ENCODE assay signal across 1 cellular context in the genomic region with DNA sequence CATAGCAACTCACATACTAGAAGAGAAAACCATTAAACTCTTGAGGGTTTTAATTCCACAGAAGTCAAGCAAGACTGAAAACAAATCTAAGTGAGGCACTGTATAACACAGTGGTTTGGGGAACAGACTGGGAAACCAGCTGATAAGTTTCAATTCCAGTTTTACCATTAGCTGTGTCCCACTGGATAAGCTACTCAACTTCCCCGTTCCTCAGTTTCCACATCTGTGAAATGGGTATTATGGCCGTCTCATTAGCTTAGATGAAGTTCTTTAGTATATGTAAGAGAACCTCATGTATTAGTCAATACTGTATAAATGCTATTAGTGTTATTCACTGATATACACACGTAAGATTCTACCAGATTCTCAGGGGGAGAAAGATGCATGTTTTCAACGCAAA.
TF ChIP-seq lines count a peak whose summit lies in the region.

No MANE protein-coding gene starts in this region.

TF ChIP-seq in WTC11, 78 proteins besides CTCF, POLR2A, EP300 and RAD21 (continued from another document):
- no peak for TF ChIP-seq ZNF281 (CRISPR knock-in tag; IDR thresholded peaks at IDR 0.05)
- TF ChIP-seq, protein P1, sequence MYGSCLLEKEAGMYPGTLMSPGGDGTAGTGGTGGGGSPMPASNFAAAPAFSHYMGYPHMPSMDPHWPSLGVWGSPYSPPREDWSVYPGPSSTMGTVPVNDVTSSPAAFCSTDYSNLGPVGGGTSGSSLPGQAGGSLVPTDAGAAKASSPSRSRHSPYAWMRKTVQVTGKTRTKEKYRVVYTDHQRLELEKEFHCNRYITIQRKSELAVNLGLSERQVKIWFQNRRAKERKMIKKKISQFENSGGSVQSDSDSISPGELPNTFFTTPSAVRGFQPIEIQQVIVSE (CRISPR knock-in tag; IDR thresholded peaks at IDR 0.05; ENCODE audit: borderline replicate concordance): no peak
- TF ChIP-seq NR3C1 (CRISPR knock-in tag; conservative IDR thresholded peaks at IDR 0.05; ENCODE audit: low read depth): no peak
- no peak for TF ChIP-seq TEAD1 (CRISPR knock-in tag; IDR thresholded peaks at IDR 0.05)
- no peak for TF ChIP-seq JAZF1 (CRISPR knock-in tag; IDR thresholded peaks at IDR 0.05)
- TF ChIP-seq AFF4 (CRISPR knock-in tag; IDR thresholded peaks at IDR 0.05; ENCODE audit: borderline replicate concordance): no peak
- TF ChIP-seq ZNF138 (CRISPR knock-in tag; conservative IDR thresholded peaks at IDR 0.05): no peak
- no peak for TF ChIP-seq NFE2L1 (CRISPR knock-in tag; IDR thresholded peaks at IDR 0.05)
- no peak for TF ChIP-seq SMAD4 (CRISPR knock-in tag; IDR thresholded peaks at IDR 0.05)
- TF ChIP-seq, protein P2, sequence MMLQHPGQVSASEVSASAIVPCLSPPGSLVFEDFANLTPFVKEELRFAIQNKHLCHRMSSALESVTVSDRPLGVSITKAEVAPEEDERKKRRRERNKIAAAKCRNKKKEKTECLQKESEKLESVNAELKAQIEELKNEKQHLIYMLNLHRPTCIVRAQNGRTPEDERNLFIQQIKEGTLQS (CRISPR knock-in tag; conservative IDR thresholded peaks at IDR 0.05): no peak
- no peak for TF ChIP-seq ETV6 (CRISPR knock-in tag; IDR thresholded peaks at IDR 0.05)
- TF ChIP-seq, protein P3, sequence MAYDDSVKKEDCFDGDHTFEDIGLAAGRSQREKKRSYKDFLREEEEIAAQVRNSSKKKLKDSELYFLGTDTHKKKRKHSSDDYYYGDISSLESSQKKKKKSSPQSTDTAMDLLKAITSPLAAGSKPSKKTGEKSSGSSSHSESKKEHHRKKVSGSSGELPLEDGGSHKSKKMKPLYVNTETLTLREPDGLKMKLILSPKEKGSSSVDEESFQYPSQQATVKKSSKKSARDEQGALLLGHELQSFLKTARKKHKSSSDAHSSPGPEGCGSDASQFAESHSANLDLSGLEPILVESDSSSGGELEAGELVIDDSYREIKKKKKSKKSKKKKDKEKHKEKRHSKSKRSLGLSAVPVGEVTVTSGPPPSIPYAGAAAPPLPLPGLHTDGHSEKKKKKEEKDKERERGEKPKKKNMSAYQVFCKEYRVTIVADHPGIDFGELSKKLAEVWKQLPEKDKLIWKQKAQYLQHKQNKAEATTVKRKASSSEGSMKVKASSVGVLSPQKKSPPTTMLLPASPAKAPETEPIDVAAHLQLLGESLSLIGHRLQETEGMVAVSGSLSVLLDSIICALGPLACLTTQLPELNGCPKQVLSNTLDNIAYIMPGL (CRISPR knock-in tag; IDR thresholded peaks at IDR 0.05): no peak
- TF ChIP-seq IRF2 (CRISPR knock-in tag; IDR thresholded peaks at IDR 0.05; ENCODE audit: borderline replicate concordance, low read depth): no peak
- TF ChIP-seq ATF6 (CRISPR knock-in tag; IDR thresholded peaks at IDR 0.05): no peak
- TF ChIP-seq, protein P4, sequence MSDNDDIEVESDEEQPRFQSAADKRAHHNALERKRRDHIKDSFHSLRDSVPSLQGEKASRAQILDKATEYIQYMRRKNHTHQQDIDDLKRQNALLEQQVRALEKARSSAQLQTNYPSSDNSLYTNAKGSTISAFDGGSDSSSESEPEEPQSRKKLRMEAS (CRISPR knock-in tag; IDR thresholded peaks at IDR 0.05): no peak
- no peak for TF ChIP-seq ZNF532 (CRISPR knock-in tag; IDR thresholded peaks at IDR 0.05; ENCODE audit: borderline replicate concordance)
- TF ChIP-seq ZNF423 (CRISPR knock-in tag; IDR thresholded peaks at IDR 0.05): no peak
- TF ChIP-seq ARID4B (CRISPR knock-in tag; IDR thresholded peaks at IDR 0.05; ENCODE audit: borderline replicate concordance): no peak
